8 cellular contexts compared by ENCODE assay signal in genomic region chr11:57658023-57658361, GRCh38. TPM values are rescaled to one million over a fixed set of nuclear protein-coding genes. Genes with fewer than 3 reads are reported as not detected.
DNase-seq lines count a peak whose midpoint lies in the region; ATAC-seq and TF ChIP-seq lines count a peak whose summit lies in the region.

No MANE protein-coding gene starts in this region.

- peaks cover 3% of the 10 kb centered on the region for H3K27me3 Mint-ChIP-seq in progenitor cell of endocrine pancreas

- H3K4me1 Mint-ChIP-seq in progenitor cell of endocrine pancreas (ENCODE audit: low read depth) = peaks cover 15% of the 10 kb centered on the region

- no peak for DNase-seq in GM06990 (ENCODE audit: extremely low read depth, insufficient read length)
- DNase-seq in Peyer's patch = no peak
- DNase-seq in epithelial cell of proximal tubule (ENCODE audit: low read depth) = no peak
- no peak for DNase-seq in progenitor cell of endocrine pancreas (ENCODE audit: low spot score, unreplicated experiment)
- DNase-seq in ACHN = no peak
- no peak for DNase-seq in glomerular visceral epithelial cell (ENCODE audit: extremely low spot score)

- in situ Hi-C loops in ACHN (cut with HindIII; ENCODE audit: low pct_ligation_motif_present, low pct_unique_long_range_greater_than_20kb, low sequenced_read_pairs) = no loop called here

- no peak for ATAC-seq in HG02938 (IDR thresholded peaks at IDR 0.05; ENCODE audit: unreplicated experiment)
- no peak for ATAC-seq in HG03432 (IDR thresholded peaks at IDR 0.05; ENCODE audit: unreplicated experiment)

- peaks cover 0 to 13% (median 0%) of the 10 kb centered on the region in 4 donors for H3K4me1 ChIP-seq in Peyer's patch

- peaks cover 12% of the 10 kb centered on the region for H3K36me3 Mint-ChIP-seq in progenitor cell of endocrine pancreas (ENCODE audit: insufficient read depth)

- H3K27ac Mint-ChIP-seq in progenitor cell of endocrine pancreas = peak overlapping the region; percentile 95

- peak overlapping the region; percentile 99 for H3K4me3 Mint-ChIP-seq in progenitor cell of endocrine pancreas (ENCODE audit: low read depth)

- H3K9me3 Mint-ChIP-seq in progenitor cell of endocrine pancreas (ENCODE audit: low read depth) = no peaks in the 10 kb centered on the region

- H3K9me3 ChIP-seq in Peyer's patch = no peaks in the 10 kb centered on the region

- TF ChIP-seq POLR2A in Peyer's patch (IDR thresholded peaks at IDR 0.05) = no peak

- H3K36me3 ChIP-seq in GM06990 (ENCODE audit: control insufficient read depth, insufficient read depth, low read length) = peaks cover 13% of the 10 kb centered on the region
- H3K36me3 ChIP-seq in Peyer's patch = peaks cover 0 to 31% (median 0%) of the 10 kb centered on the region in 3 donors

- H3K4me3 ChIP-seq in GM06990 (replicated peaks; ENCODE audit: low read depth, low read length) (peak overlapping the region; percentile 71), Peyer's patch (peak overlapping the region; percentile 53 to 82 (median 60)), epithelial cell of proximal tubule (ENCODE audit: low read depth, low read length) (peak overlapping the region; percentile 83)

- TF ChIP-seq CTCF in GM06990 (IDR thresholded peaks at IDR 0.05; ENCODE audit: insufficient read depth, low read length, poor library complexity, severe bottlenecking) = no peak
- no peak for TF ChIP-seq CTCF in Peyer's patch (IDR thresholded peaks at IDR 0.05)
- TF ChIP-seq CTCF in epithelial cell of proximal tubule (conservative IDR thresholded peaks at IDR 0.05; ENCODE audit: low read depth, low read length) = no peak
- no peak for TF ChIP-seq CTCF in progenitor cell of endocrine pancreas (IDR thresholded peaks at IDR 0.05; ENCODE audit: unreplicated experiment)

- peak overlapping the region; percentile 79 to 91 (median 86) for H3K27ac ChIP-seq in Peyer's patch

- H3K27me3 ChIP-seq in GM06990 (replicated peaks; ENCODE audit: control insufficient read depth, insufficient read depth, low read length) (no peaks in the 10 kb centered on the region), Peyer's patch (no peaks in the 10 kb centered on the region)

RNA-seq across cellular contexts. Expression of gene CLP1, which starts 0.4 kb away (rescaled TPM):
- total RNA-seq in Peyer's patch = 10 to 100 TPM in 3 of 4 donors, 1 to 10 TPM in 1; 9.1 to 16.1 (median 12.8) TPM
- total RNA-seq in epithelial cell of proximal tubule = 13.1 and 24.0 TPM in 2 replicates
- 22.0 and 22.2 TPM in 2 replicates for total RNA-seq in progenitor cell of endocrine pancreas

RNA-seq across cellular contexts. Expression of gene YPEL4, which starts 8.3 kb away (rescaled TPM):
- total RNA-seq in Peyer's patch (1 to 10 TPM in 1 of 4 donors, under 1 TPM in 3; 0.35 to 2.5 (median 0.71) TPM), epithelial cell of proximal tubule (0.86 TPM in 1 of 2 replicates, not detected in the other), progenitor cell of endocrine pancreas (0.22 TPM in 2 replicates)

RNA-seq across cellular contexts. Expression of gene ZDHHC5, which starts 9.9 kb away (rescaled TPM):
- total RNA-seq in Peyer's patch = 10 to 100 TPM; 27.2 to 69.7 (median 60.1) TPM
- total RNA-seq in epithelial cell of proximal tubule = 31.4 and 43.5 TPM in 2 replicates
- total RNA-seq in progenitor cell of endocrine pancreas = 56.7 and 60.1 TPM in 2 replicates

RNA-seq across cellular contexts. Expression of gene MED19, which starts 54.0 kb away (rescaled TPM):
- 10 to 100 TPM in 3 of 4 donors, 1 to 10 TPM in 1; 3.0 to 26.4 (median 21.5) TPM for total RNA-seq in Peyer's patch
- total RNA-seq in epithelial cell of proximal tubule = 15.9 and 22.9 TPM in 2 replicates
- 24.2 and 24.4 TPM in 2 replicates for total RNA-seq in progenitor cell of endocrine pancreas

RNA-seq across cellular contexts. Expression of gene TMX2, which starts 54.4 kb away (rescaled TPM):
- total RNA-seq in Peyer's patch = 10 to 100 TPM; 18.2 to 86.0 (median 74.9) TPM
- 61.8 and 83.7 TPM in 2 replicates for total RNA-seq in epithelial cell of proximal tubule
- 82.7 and 82.9 TPM in 2 replicates for total RNA-seq in progenitor cell of endocrine pancreas
